In genomic region chr15:38217181-38217580, GRCh38 we compare ENCODE assay signal across 10 cellular contexts. TPM values are rescaled to one million over a fixed set of nuclear protein-coding genes. Genes with fewer than 3 reads are reported as not detected.
DNase-seq lines count a peak whose midpoint lies in the region; ATAC-seq and TF ChIP-seq lines count a peak whose summit lies in the region.
"Had no signal": no experiment of that assay in that cellular context is flagged by ENCODE, and none has a peak within 500 bp of the region (broad histone marks: within the 10 kb centered on the region; RNA-seq: fewer than 3 reads in every experiment).

No MANE protein-coding gene starts in this region.

- H3K27ac ChIP-seq in MM.1S (ENCODE audit: low read length) (no peak overlapping the region), left lung (peak overlapping the region; percentile 28 to 35)
- H3K27ac ChIP-seq: gastroesophageal sphincter had no signal

- H3F3A ChIP-seq in MM.1S (ENCODE audit: insufficient read depth, low read length): peaks cover 7% of the 10 kb centered on the region; the same call in 1 of the 2 replicates

- H3K9me2 ChIP-seq in MM.1S (replicated peaks; ENCODE audit: insufficient read depth, low read length): no peaks in the 10 kb centered on the region

- peak; percentile 77 for ATAC-seq in left lung
- no peak for ATAC-seq in GM21390 (IDR thresholded peaks at IDR 0.05; ENCODE audit: unreplicated experiment)
- no peak for ATAC-seq in left lobe of liver
- no peak for ATAC-seq in HG03520 (IDR thresholded peaks at IDR 0.05; ENCODE audit: unreplicated experiment)
- ATAC-seq: gastroesophageal sphincter had no signal

- no peak overlapping the region for H2AFZ ChIP-seq in MM.1S (ENCODE audit: low read length)

- H3K4me2 ChIP-seq in MM.1S (ENCODE audit: low read depth, low read length): peak overlapping the region; percentile 59

- BruUV-seq in Caco-2 (replicated peaks; lab: Mats Ljungman, UMichigan): no TSS peak

- no peaks in the 10 kb centered on the region for H3K27me3 Mint-ChIP-seq in Caco-2 (ENCODE audit: insufficient read depth, unreplicated experiment)

- no peaks in the 10 kb centered on the region for H3K79me2 ChIP-seq in MM.1S (ENCODE audit: low read length)

- POLR2A ChIA-PET in Caco-2 (lab: Charles Lee): no interaction called here

- H3K4me1 ChIP-seq in Caco-2 (peaks cover 50% of the 10 kb centered on the region), MM.1S (ENCODE audit: low read length) (peaks cover 35% of the 10 kb centered on the region), left lung (peaks cover 3 to 7% of the 10 kb centered on the region in 2 donors)

- in situ Hi-C loops in astrocyte of the spinal cord (cut with HindIII; ENCODE audit: low sequenced_read_pairs): no loop called here

- no peaks in the 10 kb centered on the region for H3K36me3 Mint-ChIP-seq in Caco-2 (ENCODE audit: insufficient read depth, unreplicated experiment)
- H3K36me3 Mint-ChIP-seq: natural killer cell treated with Interleukin-12 subunit alpha and Interleukin-12 subunit beta and Interleukin-15 and Interleukin-18, amount 100 ng/mL, for 72 hours had no signal

- H3K36me3 ChIP-seq in Caco-2 (ENCODE audit: control insufficient read depth, insufficient read depth, low read length) (no peaks in the 10 kb centered on the region), MM.1S (replicated peaks; ENCODE audit: insufficient read depth, low read length) (no peaks in the 10 kb centered on the region), left lung (no peaks in the 10 kb centered on the region)
- H3K36me3 ChIP-seq: gastroesophageal sphincter had no signal

- H3K4me3 Mint-ChIP-seq in Caco-2 (ENCODE audit: unreplicated experiment): no peak overlapping the region
- H3K4me3 Mint-ChIP-seq: natural killer cell treated with Interleukin-12 subunit alpha and Interleukin-12 subunit beta and Interleukin-15 and Interleukin-18, amount 100 ng/mL, for 72 hours had no signal

- H3K4me1 Mint-ChIP-seq in Caco-2 (ENCODE audit: low read depth, unreplicated experiment): peaks cover 24% of the 10 kb centered on the region

- TF ChIP-seq CTCF in Caco-2 (IDR thresholded peaks at IDR 0.05; ENCODE audit: insufficient read depth in 1 of 2, low read depth in 1 of 2, low read length in 1 of 2, severe bottlenecking in 1 of 2, unreplicated experiment in 1 of 2) (no peak), MM.1S (IDR thresholded peaks at IDR 0.05; ENCODE audit: low read length) (no peak), astrocyte of the spinal cord (IDR thresholded peaks at IDR 0.05; ENCODE audit: low read depth, low read length) (no peak), left lung (IDR thresholded peaks at IDR 0.05) (no peak)

- H3K9me3 ChIP-seq in Caco-2 (no peaks in the 10 kb centered on the region), MM.1S (replicated peaks; ENCODE audit: insufficient read depth, low read length) (no peaks in the 10 kb centered on the region), left lung (no peaks in the 10 kb centered on the region)
- H3K9me3 ChIP-seq: gastroesophageal sphincter had no signal

- H3K9me3 Mint-ChIP-seq in Caco-2 (ENCODE audit: unreplicated experiment): no peaks in the 10 kb centered on the region
- H3K9me3 Mint-ChIP-seq: natural killer cell treated with Interleukin-12 subunit alpha and Interleukin-12 subunit beta and Interleukin-15 and Interleukin-18, amount 100 ng/mL, for 72 hours had no signal

- H4K20me1 ChIP-seq in MM.1S (ENCODE audit: insufficient read depth, low read length): no peaks in the 10 kb centered on the region

- H3K27me3 ChIP-seq in Caco-2 (replicated peaks; ENCODE audit: control insufficient read depth, insufficient read depth, low read length) (no peaks in the 10 kb centered on the region), MM.1S (replicated peaks; ENCODE audit: insufficient read depth, low read length) (no peaks in the 10 kb centered on the region), left lung (no peaks in the 10 kb centered on the region)
- H3K27me3 ChIP-seq: gastroesophageal sphincter had no signal

- H3K4me3 ChIP-seq in Caco-2 (ENCODE audit: low read depth, low read length): no peak overlapping the region
- H3K4me3 ChIP-seq in MM.1S (ENCODE audit: low read length): no peak overlapping the region
- no peak overlapping the region for H3K4me3 ChIP-seq in astrocyte of the spinal cord (ENCODE audit: low read depth, low read length)
- H3K4me3 ChIP-seq in left lung: no peak overlapping the region
- H3K4me3 ChIP-seq: gastroesophageal sphincter had no signal

- CTCF ChIA-PET in Caco-2 (lab: Charles Lee): no interaction called here

- no peak for DNase-seq in Caco-2
- DNase-seq in MM.1S: peak; percentile 85
- DNase-seq in astrocyte of the spinal cord (ENCODE audit: low read depth, low spot score): peak; percentile 84
- no peak for DNase-seq in left lung
- no peak for DNase-seq in left lobe of liver (ENCODE audit: low spot score)
- DNase-seq in 8988T: no peak

- H3K9ac ChIP-seq in MM.1S (ENCODE audit: low read length): no peak overlapping the region

- intact Hi-C loops in Caco-2 (cut with micrococcal nuclease; ENCODE audit: unreplicated experiment): loop anchor here (1.0 to 10.0 kb wide), 4 partner anchors 17 to 92 kb away; partner anchors contain the start of gene SPRED1
- intact Hi-C loops in left lung (cut with DNase I): no loop called here

- H3K27ac Mint-ChIP-seq in Caco-2 (ENCODE audit: unreplicated experiment): peak overlapping the region; percentile 54
- H3K27ac Mint-ChIP-seq: natural killer cell treated with Interleukin-12 subunit alpha and Interleukin-12 subunit beta and Interleukin-15 and Interleukin-18, amount 100 ng/mL, for 72 hours had no signal

RNA-seq across cellular contexts. Expression of gene SPRED1, which starts 35.5 kb away (rescaled TPM):
- 10.4 and 12.4 TPM in 2 replicates for total RNA-seq in Caco-2 (2022)
- 10 to 100 TPM; 57.5 to 59.4 TPM for total RNA-seq in left lung
- total RNA-seq in left lobe of liver: 4.2 TPM

Comparison
In these comparisons a context has a peak if more than half of its experiments do, and no peak if none do; other contexts are left out.
1. DNase-seq: peak in MM.1S (single experiment) and astrocyte of the spinal cord (single experiment); none in Caco-2 (0 of 2), left lung (0 of 2), left lobe of liver (single experiment) and 8988T (single experiment).